Comparison of ENCODE assay signal across 8 cellular contexts in genomic region chr12:57430931-57431566, GRCh38. TPM values are rescaled to one million over a fixed set of nuclear protein-coding genes. Genes with fewer than 3 reads are reported as not detected.
A peak's percentile ranks its signal among the peaks of the same experiment; 100 is the strongest.
DNase-seq lines count a peak whose midpoint lies in the region; ATAC-seq, FAIRE-seq and TF ChIP-seq lines count a peak whose summit lies in the region.

Gene R3HDM2 (minus strand): TSS chr12:57431043. CDS start chr12:57310428, 120,615 bp downstream.

- ATAC-seq in GM18508 (IDR thresholded peaks at IDR 0.05; ENCODE audit: insufficient read depth, unreplicated experiment) = peak; percentile 64
- ATAC-seq in HG02981 (IDR thresholded peaks at IDR 0.05; ENCODE audit: unreplicated experiment) = peak; percentile 95
- peak; percentile 99 for ATAC-seq in right cardiac atrium

- 3% methylated on average over 41 of the region's 41 CpGs for WGBS in right cardiac atrium

- intact Hi-C loops in ascending aorta (cut with DNase I) (loop anchor here (1.0 kb wide), 1 partner anchor 21 kb away; no protein-coding TSS in a partner anchor), right cardiac atrium (cut with DNase I) (no loop called here)

- H3K9me3 ChIP-seq in ascending aorta (no peaks in the 10 kb centered on the region), right cardiac atrium (ENCODE audit: control insufficient read depth, low read length) (no peaks in the 10 kb centered on the region)

- H3K27ac Mint-ChIP-seq in T-helper 2 cell treated with Interferon-gamma antibody and Interleukin-4, amounts not matched to agents 5 μg/mL and 100 μg/mL, for 36 hours = peak within 1 kb of the TSS; percentile 100

- peaks cover 7% of the 10 kb centered on the region for H3K36me3 Mint-ChIP-seq in T-helper 2 cell treated with Interferon-gamma antibody and Interleukin-4, amounts not matched to agents 5 μg/mL and 100 μg/mL, for 36 hours (ENCODE audit: low read depth)

- H3K27me3 ChIP-seq in ascending aorta (no peaks in the 10 kb centered on the region), right cardiac atrium (ENCODE audit: control insufficient read depth, insufficient read depth) (no peaks in the 10 kb centered on the region)

- H3K4me3 Mint-ChIP-seq in T-helper 2 cell treated with Interferon-gamma antibody and Interleukin-4, amounts not matched to agents 5 μg/mL and 100 μg/mL, for 36 hours = peak within 1 kb of the TSS; percentile 99

- TF ChIP-seq CTCF in ascending aorta (IDR thresholded peaks at IDR 0.05) = no peak

- peak within 1 kb of the TSS; percentile 90 to 98 for H3K4me3 ChIP-seq in ascending aorta
- peak within 1 kb of the TSS; percentile 99 for H3K4me3 ChIP-seq in right cardiac atrium (ENCODE audit: low read length)

- H3K27me3 Mint-ChIP-seq in T-helper 2 cell treated with Interferon-gamma antibody and Interleukin-4, amounts not matched to agents 5 μg/mL and 100 μg/mL, for 36 hours (ENCODE audit: low read depth) = no peaks in the 10 kb centered on the region

- H3K27ac ChIP-seq in ascending aorta (peak within 1 kb of the TSS; percentile 94 to 100), right cardiac atrium (ENCODE audit: low read length) (peak within 1 kb of the TSS; percentile 95)

- FAIRE-seq in urothelium cell line (lab: Jason Lieb, UNC) = peak; percentile 32

- H3K4me1 ChIP-seq in ascending aorta = peaks cover 6 to 7% of the 10 kb centered on the region in 2 donors
- peaks cover 4% of the 10 kb centered on the region for H3K4me1 ChIP-seq in right cardiac atrium (ENCODE audit: control insufficient read depth, insufficient read depth, low read length)

- H3K4me1 Mint-ChIP-seq in T-helper 2 cell treated with Interferon-gamma antibody and Interleukin-4, amounts not matched to agents 5 μg/mL and 100 μg/mL, for 36 hours (ENCODE audit: low read depth) = peaks cover 33% of the 10 kb centered on the region

- H3K36me3 ChIP-seq in ascending aorta = no peaks in the 10 kb centered on the region

- no peaks in the 10 kb centered on the region for H3K9me3 Mint-ChIP-seq in T-helper 2 cell treated with Interferon-gamma antibody and Interleukin-4, amounts not matched to agents 5 μg/mL and 100 μg/mL, for 36 hours

- peak; percentile 94 for DNase-seq in NCI-H2029 (lab: John Stamatoyannopoulos, UW)
- DNase-seq in T-helper 2 cell treated with Interferon-gamma antibody and Interleukin-4, amounts not matched to agents 5 μg/mL and 100 μg/mL, for 36 hours (ENCODE audit: low spot score) = peak; percentile 93
- DNase-seq in ascending aorta (ENCODE audit: low spot score in 2 of 2) = peak; percentile 80 to 97
- DNase-seq in right cardiac atrium = peak; percentile 96 to 98 (median 98)
- DNase-seq in pulmonary artery endothelial cell (ENCODE audit: low read depth, low spot score) = peak; percentile 81
- DNase-seq in urothelium cell line (ENCODE audit: low spot score) = peak; percentile 97

RNA-seq across cellular contexts. Expression of gene R3HDM2, which starts in this region (rescaled TPM):
- 49.5 TPM for total RNA-seq in ascending aorta
- total RNA-seq in right cardiac atrium = 10 to 100 TPM; 68.3 to 85.2 (median 76.5) TPM
- 23.1 TPM for polyA plus RNA-seq in right cardiac atrium
- 4.5 and 5.5 TPM in 2 replicates for total RNA-seq in pulmonary artery endothelial cell

Comparison
In these comparisons a context has a peak if more than half of its experiments do, and no peak if none do; other contexts are left out.
1. Peak in every context shown above with its lines: DNase-seq, ATAC-seq, H3K4me3 ChIP-seq and H3K27ac ChIP-seq.